Comparison of ENCODE assay signal across 9 cellular contexts in the genomic region with DNA sequence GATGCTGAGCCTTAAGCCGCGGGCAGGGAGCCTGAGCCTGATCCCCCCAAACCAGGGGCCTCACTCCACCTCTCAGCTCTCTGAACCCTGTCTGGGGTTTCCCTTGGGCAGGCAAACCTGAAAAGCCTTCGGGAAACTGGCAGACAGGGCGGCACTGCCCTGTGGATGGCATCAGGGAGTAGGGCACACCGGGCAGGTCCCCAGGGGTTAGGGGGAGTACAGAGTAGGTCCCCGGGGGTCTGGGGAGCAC. TPM values are rescaled to one million over a fixed set of nuclear protein-coding genes. Genes with fewer than 3 reads are reported as not detected.
DNase-seq lines count a peak whose midpoint lies in the region; ATAC-seq, FAIRE-seq and TF ChIP-seq lines count a peak whose summit lies in the region.
"Had no signal": no experiment of that assay in that cellular context is flagged by ENCODE, and none has a peak within 500 bp of the region (broad histone marks: within the 10 kb centered on the region; RNA-seq: fewer than 3 reads in every experiment).

No MANE protein-coding gene starts in this region.

- ATAC-seq in GM18909 (IDR thresholded peaks at IDR 0.05; ENCODE audit: poor library complexity, unreplicated experiment) (no peak), GM18519 (IDR thresholded peaks at IDR 0.05; ENCODE audit: low FRiP score, unreplicated experiment) (no peak)

- peaks cover 43% of the 10 kb centered on the region for H3K36me3 ChIP-seq in WERI-Rb-1
- H3K36me3 ChIP-seq in left ventricle myocardium inferior: peaks cover 72% of the 10 kb centered on the region
- H3K36me3 ChIP-seq in smooth muscle cell (ENCODE audit: low read depth): no peaks in the 10 kb centered on the region

- H2AFZ ChIP-seq in smooth muscle cell (ENCODE audit: low read depth): no peak overlapping the region

- peak overlapping the region; percentile 47 for H3K9ac ChIP-seq in smooth muscle cell (ENCODE audit: low read depth)

- H4K20me1 ChIP-seq in smooth muscle cell (ENCODE audit: low read depth): peaks cover 45% of the 10 kb centered on the region

- H3K27me3 ChIP-seq in WERI-Rb-1 (ENCODE audit: insufficient read depth, low read depth, severe bottlenecking): no peaks in the 10 kb centered on the region
- H3K27me3 ChIP-seq in left ventricle myocardium inferior (ENCODE audit: low read depth): no peaks in the 10 kb centered on the region
- H3K27me3 ChIP-seq in smooth muscle cell (ENCODE audit: low read depth): no peaks in the 10 kb centered on the region

- WGBS in smooth muscle cell (ENCODE audit: low lambda C conversion rate): 95% methylated on average over 6 of the region's 6 CpGs

- DNase-seq in GM12891 (ENCODE audit: insufficient read length, low spot score) (no peak), WERI-Rb-1 (no peak), left ventricle myocardium inferior (no peak), smooth muscle cell (lab: John Stamatoyannopoulos, UW; ENCODE audit: unreplicated experiment) (no peak), OCI-M1 (lab: John Stamatoyannopoulos, UW) (no peak)
- DNase-seq in activated CD4-positive, alpha-beta T cell treated with anti-CD3 and anti-CD28 coated beads for 4 hours: no peak

- FAIRE-seq in GM12891 (lab: Jason Lieb, UNC): no peak
- FAIRE-seq: colon had no signal

- TF ChIP-seq POLR2A in GM12891 (IDR thresholded peaks at IDR 0.05; ENCODE audit: low read depth, low read length): no peak

- H3K4me2 ChIP-seq in smooth muscle cell: peak overlapping the region; percentile 88

- intact Hi-C loops in left ventricle myocardium inferior (cut with micrococcal nuclease): no loop called here

- TF ChIP-seq CTCF in WERI-Rb-1 (IDR thresholded peaks at IDR 0.05; ENCODE audit: low read depth, low read length): no peak
- TF ChIP-seq CTCF in left ventricle myocardium inferior (IDR thresholded peaks at IDR 0.05; ENCODE audit: borderline replicate concordance): no peak
- no peak for TF ChIP-seq CTCF in smooth muscle cell (IDR thresholded peaks at IDR 0.05; ENCODE audit: borderline replicate concordance, insufficient read depth, poor library complexity, severe bottlenecking)

- no peaks in the 10 kb centered on the region for H3F3A ChIP-seq in smooth muscle cell (ENCODE audit: low read depth)

- H3K27ac ChIP-seq in WERI-Rb-1 (peak overlapping the region; percentile 69), left ventricle myocardium inferior (replicated peaks) (peak overlapping the region; percentile 100), smooth muscle cell (ENCODE audit: low read depth) (peak overlapping the region; percentile 66)

- H3K79me2 ChIP-seq in smooth muscle cell (ENCODE audit: low read depth): peaks cover under 1% of the 10 kb centered on the region

- H3K4me3 ChIP-seq in WERI-Rb-1 (ENCODE audit: low read depth, low read length): peak overlapping the region; percentile 52
- H3K4me3 ChIP-seq in left ventricle myocardium inferior: peak overlapping the region; percentile 56
- peak overlapping the region; percentile 18 for H3K4me3 ChIP-seq in smooth muscle cell

- H3K4me1 ChIP-seq in left ventricle myocardium inferior: peaks cover 80% of the 10 kb centered on the region
- H3K4me1 ChIP-seq in smooth muscle cell (ENCODE audit: low read depth): peaks cover 16% of the 10 kb centered on the region

- H3K9me3 ChIP-seq in WERI-Rb-1 (ENCODE audit: severe bottlenecking) (no peaks in the 10 kb centered on the region), left ventricle myocardium inferior (replicated peaks) (no peaks in the 10 kb centered on the region), smooth muscle cell (replicated peaks; ENCODE audit: low read depth) (no peaks in the 10 kb centered on the region)

TF ChIP-seq in GM12891, 5 proteins besides CTCF, POLR2A, EP300 and RAD21:
- TF ChIP-seq POLR2AphosphoS5 (IDR thresholded peaks at IDR 0.05; ENCODE audit: low read depth, low read length) (peak; percentile 15; the same call in 1 of the 2 replicates), POU2F2 (IDR thresholded peaks at IDR 0.05; ENCODE audit: low read depth, low read length) (no peak)

RNA-seq across cellular contexts. Expression of a gene that starts 9.7 kb away (rescaled TPM):
- 178 TPM for polyA plus RNA-seq in GM12891 (2012; ENCODE audit: low read depth, missing spikeins)
- total RNA-seq in left ventricle myocardium inferior (200 TPM), smooth muscle cell (30.1 and 43.6 TPM in 2 replicates)
- polyA plus RNA-seq in smooth muscle cell: 44.7 and 80.1 TPM in 2 replicates

RNA-seq across cellular contexts. Expression of a gene that starts 25.8 kb away (rescaled TPM):
- polyA plus RNA-seq in GM12891 (2012; ENCODE audit: low read depth, missing spikeins): 42.2 TPM
- total RNA-seq in left ventricle myocardium inferior (53.4 TPM), smooth muscle cell (37.8 and 45.2 TPM in 2 replicates)
- 63.2 and 69.8 TPM in 2 replicates for polyA plus RNA-seq in smooth muscle cell

RNA-seq across cellular contexts. Expression of a gene that starts 54.8 kb away (rescaled TPM):
- polyA plus RNA-seq in GM12891 (2012; ENCODE audit: low read depth, missing spikeins): 112 TPM
- total RNA-seq in left ventricle myocardium inferior (16.1 TPM), smooth muscle cell (11.2 and 13.5 TPM in 2 replicates)
- 23.8 and 32.9 TPM in 2 replicates for polyA plus RNA-seq in smooth muscle cell

RNA-seq across cellular contexts. Expression of a gene that starts 55.4 kb away (rescaled TPM):
- 47.3 TPM for polyA plus RNA-seq in GM12891 (2012; ENCODE audit: low read depth, missing spikeins)
- total RNA-seq in left ventricle myocardium inferior (2.8 TPM), smooth muscle cell (1.6 and 1.8 TPM in 2 replicates)
- 0.48 and 0.58 TPM in 2 replicates for polyA plus RNA-seq in smooth muscle cell
